Comparison of ENCODE assay signal across 8 cellular contexts in the genomic region with DNA sequence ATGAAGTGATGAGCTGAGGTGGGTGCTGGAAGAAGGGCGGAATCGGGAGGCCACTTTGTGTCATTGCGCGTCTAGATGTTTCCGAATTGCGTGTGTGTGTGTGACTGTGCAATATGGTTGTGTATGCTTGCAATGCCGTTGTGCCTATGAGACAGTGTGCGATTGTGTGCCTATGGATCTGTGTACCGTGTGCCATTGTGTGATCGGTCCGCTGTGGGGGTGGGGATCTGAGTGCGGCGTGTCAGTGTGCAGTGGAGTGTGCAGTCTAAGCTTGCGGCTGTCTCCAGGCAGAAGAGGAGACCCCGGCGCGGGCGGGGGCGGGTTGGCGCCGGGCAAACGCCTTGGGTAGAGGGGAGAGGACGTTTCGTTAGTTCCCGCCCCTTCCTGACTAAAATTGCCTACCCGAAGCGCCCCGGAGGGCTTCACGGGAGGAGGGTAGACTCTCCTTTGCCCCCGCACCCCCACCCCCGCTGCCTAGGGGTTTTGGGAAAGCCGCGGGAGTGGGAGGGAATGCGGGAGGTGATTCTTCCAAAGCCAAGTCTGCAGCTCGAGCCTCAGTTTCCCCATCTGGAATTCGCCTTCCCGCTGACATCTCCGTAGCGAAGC. TPM values are rescaled to one million over a fixed set of nuclear protein-coding genes. Genes with fewer than 3 reads are reported as not detected.
DNase-seq lines count a peak whose midpoint lies in the region; ATAC-seq and TF ChIP-seq lines count a peak whose summit lies in the region.

No MANE protein-coding gene starts in this region.

- H3K9me3 ChIP-seq in CD8-positive, alpha-beta memory T cell (ENCODE audit: low read length), result no peaks in the 10 kb centered on the region

- H3K27me3 ChIP-seq in CD8-positive, alpha-beta memory T cell (ENCODE audit: insufficient read depth, low read length, poor library complexity, severe bottlenecking), result no peaks in the 10 kb centered on the region

- H3K36me3 Mint-ChIP-seq in CD8-positive, alpha-beta memory T cell, result peaks cover 6 to 44% (median 15%) of the 10 kb centered on the region in 3 donors
- peaks cover 10% of the 10 kb centered on the region for H3K36me3 Mint-ChIP-seq in activated naive CD4-positive, alpha-beta T cell treated with anti-CD3 and anti-CD28 coated beads, Interleukin-2, amount 50 U/mL, for 24 hours
- H3K36me3 Mint-ChIP-seq in glutamatergic neuron (ENCODE audit: unreplicated experiment), result peaks cover 9% of the 10 kb centered on the region
- H3K36me3 Mint-ChIP-seq in osteocyte (ENCODE audit: unreplicated experiment), result peaks cover 9% of the 10 kb centered on the region

- peaks cover 0 to 1% of the 10 kb centered on the region in 2 donors for H3K27me3 Mint-ChIP-seq in CD8-positive, alpha-beta memory T cell
- H3K27me3 Mint-ChIP-seq in activated naive CD4-positive, alpha-beta T cell treated with anti-CD3 and anti-CD28 coated beads, Interleukin-2, amount 50 U/mL, for 24 hours, result no peaks in the 10 kb centered on the region
- peaks cover 23% of the 10 kb centered on the region for H3K27me3 Mint-ChIP-seq in glutamatergic neuron (ENCODE audit: unreplicated experiment)
- no peaks in the 10 kb centered on the region for H3K27me3 Mint-ChIP-seq in osteocyte (ENCODE audit: unreplicated experiment)

- peaks cover 23% of the 10 kb centered on the region for H3K4me1 ChIP-seq in CD8-positive, alpha-beta memory T cell (ENCODE audit: insufficient read depth, low read length)

- POLR2A ChIA-PET in CD8-positive, alpha-beta memory T cell (lab: Charles Lee), result interaction anchor here (1.3 kb wide), 1 partner anchor 193 kb away, joined by 5 read pairs; the partner anchor contains the start of gene TAF7

- no peaks in the 10 kb centered on the region for H3K9me3 Mint-ChIP-seq in CD8-positive, alpha-beta memory T cell
- no peaks in the 10 kb centered on the region for H3K9me3 Mint-ChIP-seq in activated naive CD4-positive, alpha-beta T cell treated with anti-CD3 and anti-CD28 coated beads, Interleukin-2, amount 50 U/mL, for 24 hours
- H3K9me3 Mint-ChIP-seq in glutamatergic neuron (ENCODE audit: unreplicated experiment) (peaks cover 36% of the 10 kb centered on the region), osteocyte (ENCODE audit: unreplicated experiment) (no peaks in the 10 kb centered on the region)

- no peak overlapping the region for H3K27ac ChIP-seq in CD8-positive, alpha-beta memory T cell (ENCODE audit: low read depth, low read length)

- TF ChIP-seq CTCF in glutamatergic neuron (IDR thresholded peaks at IDR 0.05; ENCODE audit: partially characterized antibody, unreplicated experiment) (no peak), osteocyte (IDR thresholded peaks at IDR 0.05) (no peak)

- H3K4me3 Mint-ChIP-seq in CD8-positive, alpha-beta memory T cell, result peak overlapping the region; percentile 74 to 88 (median 85)
- peak overlapping the region; percentile 86 for H3K4me3 Mint-ChIP-seq in activated naive CD4-positive, alpha-beta T cell treated with anti-CD3 and anti-CD28 coated beads, Interleukin-2, amount 50 U/mL, for 24 hours
- peak overlapping the region; percentile 88 for H3K4me3 Mint-ChIP-seq in glutamatergic neuron (ENCODE audit: unreplicated experiment)
- peak overlapping the region; percentile 73 for H3K4me3 Mint-ChIP-seq in osteocyte (ENCODE audit: unreplicated experiment)

- CTCF ChIA-PET in CD8-positive, alpha-beta memory T cell (lab: Charles Lee), result interaction anchor here (0.6 to 7.9 kb wide), 20 partner anchors 10 to 305 kb away, joined by 3 to 67 read pairs (median 4); partner anchors contain the start of genes PCDHB12, PCDHGA10, PCDHGA12 and TAF7

- peaks cover 28% of the 10 kb centered on the region for H3K36me3 ChIP-seq in CD8-positive, alpha-beta memory T cell (ENCODE audit: insufficient read depth, low read length)

- peaks cover 27 to 39% (median 33%) of the 10 kb centered on the region in 3 donors for H3K4me1 Mint-ChIP-seq in CD8-positive, alpha-beta memory T cell
- peaks cover 42% of the 10 kb centered on the region for H3K4me1 Mint-ChIP-seq in activated naive CD4-positive, alpha-beta T cell treated with anti-CD3 and anti-CD28 coated beads, Interleukin-2, amount 50 U/mL, for 24 hours
- H3K4me1 Mint-ChIP-seq in glutamatergic neuron (ENCODE audit: low read depth, unreplicated experiment) (peaks cover 58% of the 10 kb centered on the region), osteocyte (ENCODE audit: unreplicated experiment) (peaks cover 86% of the 10 kb centered on the region)

- H3K27ac Mint-ChIP-seq in CD8-positive, alpha-beta memory T cell, result peak overlapping the region; percentile 10 to 84 (median 54)
- H3K27ac Mint-ChIP-seq in activated naive CD4-positive, alpha-beta T cell treated with anti-CD3 and anti-CD28 coated beads, Interleukin-2, amount 50 U/mL, for 24 hours, result peak overlapping the region; percentile 71
- H3K27ac Mint-ChIP-seq in glutamatergic neuron (ENCODE audit: unreplicated experiment), result peak overlapping the region; percentile 97
- H3K27ac Mint-ChIP-seq in osteocyte (ENCODE audit: unreplicated experiment), result peak overlapping the region; percentile 96

- peak in 1 of 5 donors; percentile 22 for DNase-seq in CD8-positive, alpha-beta memory T cell
- DNase-seq in NCI-H2171 treated with DMSO at 0.1 percent for 48 hours (lab: John Stamatoyannopoulos, UW), result peak; percentile 77
- peak; percentile 75 for DNase-seq in glutamatergic neuron
- DNase-seq in osteocyte (ENCODE audit: extremely low spot score, unreplicated experiment), result no peak

- H3K4me3 ChIP-seq in CD8-positive, alpha-beta memory T cell (ENCODE audit: low read length), result peak overlapping the region; percentile 65

- no peak for ATAC-seq in HG02885 (IDR thresholded peaks at IDR 0.05; ENCODE audit: poor library complexity, unreplicated experiment)
- no peak for ATAC-seq in GM19035 (IDR thresholded peaks at IDR 0.05; ENCODE audit: unreplicated experiment)
- ATAC-seq in GM21825 (IDR thresholded peaks at IDR 0.05; ENCODE audit: unreplicated experiment), result no peak

RNA-seq across cellular contexts. Expression of gene PCDHGC5, which starts 24.2 kb away (rescaled TPM):
- not detected for total RNA-seq in CD8-positive, alpha-beta memory T cell
- not detected for polyA plus RNA-seq in CD8-positive, alpha-beta memory T cell
- total RNA-seq in glutamatergic neuron (ENCODE audit: unreplicated experiment) (4.0 TPM), osteocyte (1.4 and 1.9 TPM in 2 replicates)

RNA-seq across cellular contexts. Expression of gene PCDHGC4, which starts 28.3 kb away (rescaled TPM):
- not detected for total RNA-seq in CD8-positive, alpha-beta memory T cell
- polyA plus RNA-seq in CD8-positive, alpha-beta memory T cell, result not detected
- total RNA-seq in glutamatergic neuron (ENCODE audit: unreplicated experiment), result 6.7 TPM
- 2.8 and 3.7 TPM in 2 replicates for total RNA-seq in osteocyte

RNA-seq across cellular contexts. Expression of gene PCDHGC3, which starts 37.4 kb away (rescaled TPM):
- under 1 TPM; 0.11 to 0.15 TPM for total RNA-seq in CD8-positive, alpha-beta memory T cell
- not detected for polyA plus RNA-seq in CD8-positive, alpha-beta memory T cell
- 40.1 TPM for total RNA-seq in glutamatergic neuron (ENCODE audit: unreplicated experiment)
- total RNA-seq in osteocyte, result 92.4 and 99.9 TPM in 2 replicates

Comparison
In these comparisons a context has a peak if more than half of its experiments do, and no peak if none do; other contexts are left out.
1. RNA of gene PCDHGC3, which starts 37.4 kb away (total RNA-seq): 92.4 to 99.9 TPM in osteocyte and 40.1 TPM in glutamatergic neuron (single experiment); 0.11 to 0.15 TPM in CD8-positive, alpha-beta memory T cell; every median in the first group is over 10 times any median in the second.
2. Peak in every context shown above with its lines, with median percentiles within 50 percentile points of each other: H3K27ac Mint-ChIP-seq and H3K4me3 Mint-ChIP-seq.